Comparison of ENCODE assay signal across 8 cellular contexts in the genomic region with DNA sequence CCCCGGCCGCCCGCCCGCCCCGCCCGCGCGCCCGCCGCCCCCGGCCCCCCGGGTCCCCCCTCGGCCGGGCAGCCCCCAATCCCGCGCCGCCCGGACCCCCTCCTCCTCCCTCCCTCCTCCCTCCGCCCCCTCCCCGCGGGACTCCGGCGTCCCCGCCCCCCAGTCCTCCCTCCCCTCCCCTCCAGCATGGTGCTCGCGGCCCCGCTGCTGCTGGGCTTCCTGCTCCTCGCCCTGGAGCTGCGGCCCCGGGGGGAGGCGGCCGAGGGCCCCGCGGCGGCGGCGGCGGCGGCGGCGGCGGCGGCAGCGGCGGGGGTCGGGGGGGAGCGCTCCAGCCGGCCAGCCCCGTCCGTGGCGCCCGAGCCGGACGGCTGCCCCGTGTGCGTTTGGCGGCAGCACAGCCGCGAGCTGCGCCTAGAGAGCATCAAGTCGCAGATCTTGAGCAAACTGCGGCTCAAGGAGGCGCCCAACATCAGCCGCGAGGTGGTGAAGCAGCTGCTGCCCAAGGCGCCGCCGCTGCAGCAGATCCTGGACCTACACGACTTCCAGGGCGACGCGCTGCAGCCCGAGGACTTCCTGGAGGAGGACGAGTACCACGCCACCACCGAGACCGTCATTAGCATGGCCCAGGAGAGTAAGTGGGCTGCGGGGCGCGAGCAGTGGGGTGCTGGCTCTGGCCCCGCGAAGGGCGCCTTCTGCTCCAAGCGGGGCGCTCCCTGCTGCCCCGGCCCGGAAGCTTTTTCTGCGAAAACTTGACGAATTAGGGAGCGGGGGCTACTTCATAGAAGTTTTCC. TPM values are rescaled to one million over a fixed set of nuclear protein-coding genes. Genes with fewer than 3 reads are reported as not detected.
DNase-seq lines count a peak whose midpoint lies in the region; ATAC-seq and FAIRE-seq lines count a peak whose summit lies in the region.

No MANE protein-coding gene starts in this region.

- peaks cover 2% of the 10 kb centered on the region for H3K36me3 Mint-ChIP-seq in activated naive CD4-positive, alpha-beta T cell treated with anti-CD3 and anti-CD28 coated beads for 36 hours (ENCODE audit: low read depth)

- CTCF ChIA-PET in activated naive CD4-positive, alpha-beta T cell treated with anti-CD3 and anti-CD28 coated beads for 36 hours (lab: Charles Lee) = interaction anchor here (1.2 to 2.0 kb wide), 3 partner anchors 52 to 211 kb away, joined by 3 to 8 read pairs (median 7); no protein-coding TSS in a partner anchor

- peak overlapping the region; percentile 96 for H3K4me2 ChIP-seq in trophoblast cell (ENCODE audit: low read length)

- H3K18ac ChIP-seq in trophoblast cell (ENCODE audit: low read length) = peak overlapping the region; percentile 65

- peak overlapping the region; percentile 84 for H3K4me3 Mint-ChIP-seq in activated naive CD4-positive, alpha-beta T cell treated with anti-CD3 and anti-CD28 coated beads for 36 hours

- intact Hi-C loops in activated naive CD4-positive, alpha-beta T cell treated with anti-CD3 and anti-CD28 coated beads for 36 hours (cut with micrococcal nuclease) = loop anchor here (1.0 to 10.0 kb wide), 6 partner anchors 54 to 721 kb away; partner anchors contain the start of genes ORMDL2, RPS26 and SPRYD4
- intact Hi-C loops in Right ventricle myocardium superior (cut with DNase I) = loop anchor here (5.0 to 10.0 kb wide), 2 partner anchors 51 to 194 kb away; no protein-coding TSS in a partner anchor

- peak overlapping the region; percentile 4 for H3K4ac ChIP-seq in trophoblast cell (ENCODE audit: low read depth, low read length)

- DNase-seq in AML-193 (lab: John Stamatoyannopoulos, UW) (peak; percentile 40 to 57), RCC 7860 (ENCODE audit: low spot score) (peak; percentile 49), Right ventricle myocardium superior (peak; percentile 77), trophoblast cell (peak; percentile 70 to 82), NCI-H128 (lab: John Stamatoyannopoulos, UW; ENCODE audit: unreplicated experiment) (no peak)
- peak; percentile 65 for DNase-seq in activated naive CD4-positive, alpha-beta T cell treated with anti-CD3 and anti-CD28 coated beads for 36 hours

- H3K4me3 ChIP-seq in trophoblast cell (ENCODE audit: low read depth, low read length) = peak overlapping the region; percentile 76

- no peak overlapping the region for H2BK12ac ChIP-seq in trophoblast cell (ENCODE audit: low read length)

- H3K36me3 ChIP-seq in trophoblast cell (ENCODE audit: control insufficient read depth in 1 of 2, insufficient read depth in 2 of 2, low read length in 2 of 2) = no peaks in the 10 kb centered on the region

- H3K9ac ChIP-seq in trophoblast cell (ENCODE audit: low read length) = peak overlapping the region; percentile 13

- H3K23ac ChIP-seq in trophoblast cell (ENCODE audit: low read length) = no peak overlapping the region

- no peak overlapping the region for H2BK5ac ChIP-seq in trophoblast cell (ENCODE audit: low read depth, low read length, poor library complexity)

- H3K4me1 Mint-ChIP-seq in activated naive CD4-positive, alpha-beta T cell treated with anti-CD3 and anti-CD28 coated beads for 36 hours (ENCODE audit: low read depth) = peaks cover 27% of the 10 kb centered on the region

- peak overlapping the region; percentile 51 for H4K8ac ChIP-seq in trophoblast cell (ENCODE audit: low read depth, low read length)

- no CpG with 5 or more reads among the region's 90 CpGs for WGBS in trophoblast cell (ENCODE audit: extremely low coverage, insufficient coverage, insufficient read length)

- H4K91ac ChIP-seq in trophoblast cell (ENCODE audit: low read depth, low read length) = peak overlapping the region; percentile 20

- no peaks in the 10 kb centered on the region for H3K9me3 ChIP-seq in trophoblast cell (ENCODE audit: insufficient read depth, low read depth, low read length)

- H3K14ac ChIP-seq in trophoblast cell (ENCODE audit: low read length) = peak overlapping the region; percentile 59

- H2BK120ac ChIP-seq in trophoblast cell (ENCODE audit: insufficient read depth, low read length, poor library complexity) = no peak overlapping the region

- peak overlapping the region; percentile 13 for H3K27ac Mint-ChIP-seq in activated naive CD4-positive, alpha-beta T cell treated with anti-CD3 and anti-CD28 coated beads for 36 hours

- H3K9me3 Mint-ChIP-seq in activated naive CD4-positive, alpha-beta T cell treated with anti-CD3 and anti-CD28 coated beads for 36 hours = no peaks in the 10 kb centered on the region

- H3K79me1 ChIP-seq in trophoblast cell (ENCODE audit: low read length) = peaks cover 14% of the 10 kb centered on the region

- H3K79me2 ChIP-seq in trophoblast cell (ENCODE audit: control insufficient read depth, insufficient read depth, low read length, poor library complexity) = peaks cover 9% of the 10 kb centered on the region

- ATAC-seq in GM18867 (IDR thresholded peaks at IDR 0.05; ENCODE audit: unreplicated experiment) (peak; percentile 58), HG03175 (IDR thresholded peaks at IDR 0.05; ENCODE audit: unreplicated experiment) (peak; percentile 50), Right ventricle myocardium superior (ENCODE audit: poor library complexity) (peak; percentile 32)

- H2AFZ ChIP-seq in trophoblast cell (ENCODE audit: insufficient read depth, low read length, poor library complexity) = peak overlapping the region; percentile 32

- H3K27me3 Mint-ChIP-seq in activated naive CD4-positive, alpha-beta T cell treated with anti-CD3 and anti-CD28 coated beads for 36 hours (ENCODE audit: low read depth) = no peaks in the 10 kb centered on the region

- peak overlapping the region; percentile 9 for H3K27ac ChIP-seq in trophoblast cell (ENCODE audit: low read depth, low read length)

- H4K12ac ChIP-seq in trophoblast cell (ENCODE audit: low read depth, low read length) = peak overlapping the region; percentile 17

- H3K4me1 ChIP-seq in trophoblast cell (ENCODE audit: control insufficient read depth in 1 of 2, insufficient read depth in 2 of 2, low read length in 2 of 2) = peaks cover 18 to 27% of the 10 kb centered on the region in 2 experiments

- no peak overlapping the region for H2AK5ac ChIP-seq in trophoblast cell (ENCODE audit: low read length)

- H3K27me3 ChIP-seq in trophoblast cell (ENCODE audit: insufficient read depth, low read length) = no peaks in the 10 kb centered on the region

- no peak for FAIRE-seq in RCC 7860 (lab: Jason Lieb, UNC)

RNA-seq across cellular contexts. Expression of gene GDF11, which starts 0.4 kb away (rescaled TPM):
- total RNA-seq in activated naive CD4-positive, alpha-beta T cell treated with anti-CD3 and anti-CD28 coated beads for 36 hours = 1 to 10 TPM; 4.2 TPM
- total RNA-seq in Right ventricle myocardium superior = 6.0 TPM
- 8.6 and 9.5 TPM in 2 replicates for polyA plus RNA-seq in trophoblast cell (2013)

RNA-seq across cellular contexts. Expression of gene CD63, which starts 14.5 kb away (rescaled TPM):
- total RNA-seq in activated naive CD4-positive, alpha-beta T cell treated with anti-CD3 and anti-CD28 coated beads for 36 hours = 10 to 100 TPM; 62.3 to 73.6 TPM
- 723 TPM for total RNA-seq in Right ventricle myocardium superior
- 2,489 and 2,535 TPM in 2 replicates for polyA plus RNA-seq in trophoblast cell (2013)

RNA-seq across cellular contexts. Expression of gene RDH5, which starts 23.1 kb away (rescaled TPM):
- 1 to 10 TPM; 2.1 to 2.6 TPM for total RNA-seq in activated naive CD4-positive, alpha-beta T cell treated with anti-CD3 and anti-CD28 coated beads for 36 hours
- total RNA-seq in Right ventricle myocardium superior = 10.1 TPM
- 0.81 and 1.4 TPM in 2 replicates for polyA plus RNA-seq in trophoblast cell (2013)

RNA-seq across cellular contexts. Expression of gene BLOC1S1, which starts 27.5 kb away (rescaled TPM):
- total RNA-seq in activated naive CD4-positive, alpha-beta T cell treated with anti-CD3 and anti-CD28 coated beads for 36 hours = 100 to 1,000 TPM; 118 to 124 TPM
- 119 TPM for total RNA-seq in Right ventricle myocardium superior
- polyA plus RNA-seq in trophoblast cell (2013) = 47.3 and 48.7 TPM in 2 replicates

RNA-seq across cellular contexts. Expression of gene ITGA7, which starts 35.6 kb away (rescaled TPM):
- total RNA-seq in activated naive CD4-positive, alpha-beta T cell treated with anti-CD3 and anti-CD28 coated beads for 36 hours = 1 to 10 TPM; 3.9 to 4.8 TPM
- total RNA-seq in Right ventricle myocardium superior = 437 TPM
- polyA plus RNA-seq in trophoblast cell (2013) = 0.92 and 1.1 TPM in 2 replicates
